1 cellular context compared by ENCODE assay signal in the genomic region with DNA sequence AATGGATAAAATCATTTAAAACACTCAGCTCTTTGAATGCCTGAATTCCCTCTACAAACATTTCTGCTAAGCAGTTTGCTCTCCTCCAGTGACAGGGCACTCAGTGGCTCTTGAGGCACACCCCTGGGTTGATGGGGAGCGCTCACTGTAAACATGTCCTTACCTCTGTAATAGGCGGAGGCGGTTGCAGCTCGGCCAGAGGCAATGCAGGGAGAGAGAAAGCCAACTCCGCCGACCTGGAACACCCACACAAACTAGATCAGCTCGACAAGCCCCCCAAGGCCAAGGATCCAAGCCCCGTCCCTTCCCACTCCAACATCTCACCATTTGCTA.
TF ChIP-seq lines count a peak whose summit lies in the region.

No MANE protein-coding gene starts in this region.

TF ChIP-seq in GM23338, 12 proteins besides CTCF, POLR2A, EP300 and RAD21 (continued from another document):
- TF ChIP-seq, protein P1, sequence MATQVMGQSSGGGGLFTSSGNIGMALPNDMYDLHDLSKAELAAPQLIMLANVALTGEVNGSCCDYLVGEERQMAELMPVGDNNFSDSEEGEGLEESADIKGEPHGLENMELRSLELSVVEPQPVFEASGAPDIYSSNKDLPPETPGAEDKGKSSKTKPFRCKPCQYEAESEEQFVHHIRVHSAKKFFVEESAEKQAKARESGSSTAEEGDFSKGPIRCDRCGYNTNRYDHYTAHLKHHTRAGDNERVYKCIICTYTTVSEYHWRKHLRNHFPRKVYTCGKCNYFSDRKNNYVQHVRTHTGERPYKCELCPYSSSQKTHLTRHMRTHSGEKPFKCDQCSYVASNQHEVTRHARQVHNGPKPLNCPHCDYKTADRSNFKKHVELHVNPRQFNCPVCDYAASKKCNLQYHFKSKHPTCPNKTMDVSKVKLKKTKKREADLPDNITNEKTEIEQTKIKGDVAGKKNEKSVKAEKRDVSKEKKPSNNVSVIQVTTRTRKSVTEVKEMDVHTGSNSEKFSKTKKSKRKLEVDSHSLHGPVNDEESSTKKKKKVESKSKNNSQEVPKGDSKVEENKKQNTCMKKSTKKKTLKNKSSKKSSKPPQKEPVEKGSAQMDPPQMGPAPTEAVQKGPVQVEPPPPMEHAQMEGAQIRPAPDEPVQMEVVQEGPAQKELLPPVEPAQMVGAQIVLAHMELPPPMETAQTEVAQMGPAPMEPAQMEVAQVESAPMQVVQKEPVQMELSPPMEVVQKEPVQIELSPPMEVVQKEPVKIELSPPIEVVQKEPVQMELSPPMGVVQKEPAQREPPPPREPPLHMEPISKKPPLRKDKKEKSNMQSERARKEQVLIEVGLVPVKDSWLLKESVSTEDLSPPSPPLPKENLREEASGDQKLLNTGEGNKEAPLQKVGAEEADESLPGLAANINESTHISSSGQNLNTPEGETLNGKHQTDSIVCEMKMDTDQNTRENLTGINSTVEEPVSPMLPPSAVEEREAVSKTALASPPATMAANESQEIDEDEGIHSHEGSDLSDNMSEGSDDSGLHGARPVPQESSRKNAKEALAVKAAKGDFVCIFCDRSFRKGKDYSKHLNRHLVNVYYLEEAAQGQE (IDR thresholded peaks at IDR 0.05; ENCODE audit: unreplicated experiment) = no peak
- TF ChIP-seq, protein P2, sequence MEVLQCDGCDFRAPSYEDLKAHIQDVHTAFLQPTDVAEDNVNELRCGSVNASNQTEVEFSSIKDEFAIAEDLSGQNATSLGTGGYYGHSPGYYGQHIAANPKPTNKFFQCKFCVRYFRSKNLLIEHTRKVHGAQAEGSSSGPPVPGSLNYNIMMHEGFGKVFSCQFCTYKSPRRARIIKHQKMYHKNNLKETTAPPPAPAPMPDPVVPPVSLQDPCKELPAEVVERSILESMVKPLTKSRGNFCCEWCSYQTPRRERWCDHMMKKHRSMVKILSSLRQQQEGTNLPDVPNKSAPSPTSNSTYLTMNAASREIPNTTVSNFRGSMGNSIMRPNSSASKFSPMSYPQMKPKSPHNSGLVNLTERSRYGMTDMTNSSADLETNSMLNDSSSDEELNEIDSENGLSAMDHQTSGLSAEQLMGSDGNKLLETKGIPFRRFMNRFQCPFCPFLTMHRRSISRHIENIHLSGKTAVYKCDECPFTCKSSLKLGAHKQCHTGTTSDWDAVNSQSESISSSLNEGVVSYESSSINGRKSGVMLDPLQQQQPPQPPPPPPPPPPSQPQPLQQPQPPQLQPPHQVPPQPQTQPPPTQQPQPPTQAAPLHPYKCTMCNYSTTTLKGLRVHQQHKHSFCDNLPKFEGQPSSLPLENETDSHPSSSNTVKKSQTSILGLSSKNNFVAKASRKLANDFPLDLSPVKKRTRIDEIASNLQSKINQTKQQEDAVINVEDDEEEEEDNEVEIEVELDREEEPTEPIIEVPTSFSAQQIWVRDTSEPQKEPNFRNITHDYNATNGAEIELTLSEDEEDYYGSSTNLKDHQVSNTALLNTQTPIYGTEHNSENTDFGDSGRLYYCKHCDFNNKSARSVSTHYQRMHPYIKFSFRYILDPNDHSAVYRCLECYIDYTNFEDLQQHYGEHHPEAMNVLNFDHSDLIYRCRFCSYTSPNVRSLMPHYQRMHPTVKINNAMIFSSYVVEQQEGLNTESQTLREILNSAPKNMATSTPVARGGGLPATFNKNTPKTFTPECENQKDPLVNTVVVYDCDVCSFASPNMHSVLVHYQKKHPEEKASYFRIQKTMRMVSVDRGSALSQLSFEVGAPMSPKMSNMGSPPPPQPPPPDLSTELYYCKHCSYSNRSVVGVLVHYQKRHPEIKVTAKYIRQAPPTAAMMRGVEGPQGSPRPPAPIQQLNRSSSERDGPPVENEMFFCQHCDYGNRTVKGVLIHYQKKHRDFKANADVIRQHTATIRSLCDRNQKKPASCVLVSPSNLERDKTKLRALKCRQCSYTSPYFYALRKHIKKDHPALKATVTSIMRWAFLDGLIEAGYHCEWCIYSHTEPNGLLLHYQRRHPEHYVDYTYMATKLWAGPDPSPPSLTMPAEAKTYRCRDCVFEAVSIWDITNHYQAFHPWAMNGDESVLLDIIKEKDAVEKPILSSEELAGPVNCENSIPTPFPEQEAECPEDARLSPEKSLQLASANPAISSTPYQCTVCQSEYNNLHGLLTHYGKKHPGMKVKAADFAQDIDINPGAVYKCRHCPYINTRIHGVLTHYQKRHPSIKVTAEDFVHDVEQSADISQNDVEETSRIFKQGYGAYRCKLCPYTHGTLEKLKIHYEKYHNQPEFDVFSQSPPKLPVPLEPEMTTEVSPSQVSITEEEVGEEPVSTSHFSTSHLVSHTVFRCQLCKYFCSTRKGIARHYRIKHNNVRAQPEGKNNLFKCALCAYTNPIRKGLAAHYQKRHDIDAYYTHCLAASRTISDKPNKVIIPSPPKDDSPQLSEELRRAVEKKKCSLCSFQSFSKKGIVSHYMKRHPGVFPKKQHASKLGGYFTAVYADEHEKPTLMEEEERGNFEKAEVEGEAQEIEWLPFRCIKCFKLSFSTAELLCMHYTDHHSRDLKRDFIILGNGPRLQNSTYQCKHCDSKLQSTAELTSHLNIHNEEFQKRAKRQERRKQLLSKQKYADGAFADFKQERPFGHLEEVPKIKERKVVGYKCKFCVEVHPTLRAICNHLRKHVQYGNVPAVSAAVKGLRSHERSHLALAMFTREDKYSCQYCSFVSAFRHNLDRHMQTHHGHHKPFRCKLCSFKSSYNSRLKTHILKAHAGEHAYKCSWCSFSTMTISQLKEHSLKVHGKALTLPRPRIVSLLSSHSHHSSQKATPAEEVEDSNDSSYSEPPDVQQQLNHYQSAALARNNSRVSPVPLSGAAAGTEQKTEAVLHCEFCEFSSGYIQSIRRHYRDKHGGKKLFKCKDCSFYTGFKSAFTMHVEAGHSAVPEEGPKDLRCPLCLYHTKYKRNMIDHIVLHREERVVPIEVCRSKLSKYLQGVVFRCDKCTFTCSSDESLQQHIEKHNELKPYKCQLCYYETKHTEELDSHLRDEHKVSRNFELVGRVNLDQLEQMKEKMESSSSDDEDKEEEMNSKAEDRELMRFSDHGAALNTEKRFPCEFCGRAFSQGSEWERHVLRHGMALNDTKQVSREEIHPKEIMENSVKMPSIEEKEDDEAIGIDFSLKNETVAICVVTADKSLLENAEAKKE (CRISPR knock-in tag; IDR thresholded peaks at IDR 0.05) = no peak
- no peak for TF ChIP-seq EZH2phosphoT487 (IDR thresholded peaks at IDR 0.05; ENCODE audit: unreplicated experiment)
- TF ChIP-seq JUNB (IDR thresholded peaks at IDR 0.05; ENCODE audit: unreplicated experiment) = no peak
- no peak for TF ChIP-seq EZH2 (IDR thresholded peaks at IDR 0.05; ENCODE audit: low read depth, unreplicated experiment)
- no peak for TF ChIP-seq ZNF114 (CRISPR knock-in tag; IDR thresholded peaks at IDR 0.05)
- no peak for TF ChIP-seq STAT1 (IDR thresholded peaks at IDR 0.05; ENCODE audit: unreplicated experiment)
- no peak for TF ChIP-seq POLR2AphosphoS5 (IDR thresholded peaks at IDR 0.05; ENCODE audit: low read depth)
- TF ChIP-seq CREB1 (CRISPR knock-in tag; IDR thresholded peaks at IDR 0.05; ENCODE audit: low read depth) = no peak
- no peak for TF ChIP-seq ZNF331 (CRISPR knock-in tag; IDR thresholded peaks at IDR 0.05; ENCODE audit: low read depth)
- TF ChIP-seq NANOG (IDR thresholded peaks at IDR 0.05; ENCODE audit: borderline replicate concordance) = no peak
